Comparison of ENCODE assay signal across 34 cellular contexts in genomic region chr6:161548713-161549112, GRCh38.
"Had no signal": no experiment of that assay in that cellular context is flagged by ENCODE, and none has a peak within 500 bp of the region (broad histone marks: within the 10 kb centered on the region; RNA-seq: fewer than 3 reads in every experiment).

No MANE protein-coding gene starts in this region.

- H3K27ac ChIP-seq: KMS-11 had no signal

- DNase-seq: Karpas-422, Kasumi-1, KG1, MG63, MM.1S, MV-4-11, NCI-H1048, NCI-H1092, NCI-H1092 treated with DMSO at 0.1 percent for 48 hours, NCI-H1105, NCI-H1105 treated with DMSO at 0.1 percent for 48 hours, NCI-H1417 treated with DMSO at 0.1 percent for 48 hours, NCI-H1436, NCI-H1436 treated with DMSO at 0.1 percent for 48 hours, NCI-H146, NCI-H1694, NCI-H1694 treated with DMSO at 0.1 percent for 48 hours, NCI-H187, NCI-H187 treated with DMSO at 0.1 percent for 48 hours, NCI-H1930, NCI-H2029, NCI-H2029 treated with DMSO at 0.1 percent for 48 hours, NCI-H2081, NCI-H2081 treated with DMSO at 0.1 percent for 48 hours, NCI-H2107, NCI-H2171, NCI-H2171 treated with DMSO at 0.1 percent for 48 hours, NCI-H2227 treated with DMSO at 0.1 percent for 48 hours, NCI-H226, NCI-H345, NCI-H446, NCI-H446 treated with DMSO at 0.1 percent for 48 hours, NCI-H510A had no signal

- H3K27me3 ChIP-seq: MG63 had no signal

- H3K36me3 ChIP-seq: MG63 had no signal

- H3K9ac ChIP-seq: KMS-11 had no signal

- H3K9me3 ChIP-seq: MG63 had no signal

- H3K4me3 ChIP-seq: MG63 had no signal

- H3K4me2 ChIP-seq: KMS-11 had no signal
